ENCODE assay signal across 17 cellular contexts in the genomic region with DNA sequence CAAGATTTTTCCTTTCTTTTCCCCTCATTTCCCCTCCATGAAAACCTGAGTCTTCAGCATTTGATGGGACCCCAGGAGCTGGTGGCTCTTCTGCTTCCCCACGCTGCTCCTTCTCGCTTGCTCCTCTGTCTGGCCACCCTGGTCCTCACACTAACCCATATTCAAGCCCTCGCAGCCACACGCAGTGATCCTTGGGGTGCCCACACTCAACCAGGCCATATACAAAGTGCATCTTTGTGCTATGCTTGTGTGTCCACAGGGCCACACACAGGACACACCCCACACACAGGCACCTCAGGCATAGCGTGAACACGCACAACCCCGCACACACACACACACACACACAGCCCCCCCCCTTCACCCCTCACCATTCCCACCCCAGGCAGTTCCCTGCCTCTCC.
DNase-seq lines count a peak whose midpoint lies in the region; ATAC-seq and TF ChIP-seq lines count a peak whose summit lies in the region.
"Had no signal": no experiment of that assay in that cellular context is flagged by ENCODE, and none has a peak within 500 bp of the region (broad histone marks: within the 10 kb centered on the region; RNA-seq: fewer than 3 reads in every experiment).

No MANE protein-coding gene starts in this region.

- H3K9me2 ChIP-seq in MM.1S (replicated peaks; ENCODE audit: insufficient read depth, low read length) = no peaks in the 10 kb centered on the region

- intact Hi-C loops in spleen (cut with DNase I; ENCODE audit: low total_unique reads) = no loop called here

- H4K20me1 ChIP-seq in MM.1S (ENCODE audit: insufficient read depth, low read length) = no peaks in the 10 kb centered on the region

- no peak for DNase-seq in neuronal stem cell (ENCODE audit: low spot score)
- peak; percentile 37 for DNase-seq in spleen
- DNase-seq in MM.1S = no peak
- no peak for DNase-seq in NCI-H187 (lab: John Stamatoyannopoulos, UW)
- DNase-seq in hypothalamus (lab: John Stamatoyannopoulos, UW) = no peak
- DNase-seq: ACHN; BE2C; CD4-positive, CD25-positive, alpha-beta regulatory T cell; CD8-positive, alpha-beta memory T cell; COR-L47; DMS 273 treated with DMSO at 0.1 percent for 48 hours; DMS53; DND-41; EL; H9 had no signal

- H3K4me2 ChIP-seq in neuronal stem cell (ENCODE audit: insufficient read depth, low read length, poor library complexity, severe bottlenecking) (no peak overlapping the region), MM.1S (ENCODE audit: low read depth, low read length) (no peak overlapping the region)

- no peak overlapping the region for H3K14ac ChIP-seq in neuronal stem cell (ENCODE audit: low read length)

- H3K4me1 ChIP-seq in neuronal stem cell (ENCODE audit: control insufficient read depth in 2 of 2, insufficient read depth in 1 of 2, low read depth in 1 of 2, low read length in 2 of 2) = peaks cover 0 to 19% of the 10 kb centered on the region in 2 donors
- H3K4me1 ChIP-seq in spleen = no peaks in the 10 kb centered on the region
- no peaks in the 10 kb centered on the region for H3K4me1 ChIP-seq in MM.1S (ENCODE audit: low read length)

- H3K27me3 ChIP-seq in neuronal stem cell (ENCODE audit: control insufficient read depth in 3 of 3, insufficient read depth in 3 of 3, low read depth in 1 of 3, low read length in 3 of 3) (peaks cover 0 to 3% (median 0%) of the 10 kb centered on the region in 3 experiments), spleen (replicated peaks in 1 of 7) (peaks cover 0 to 27% (median 0%) of the 10 kb centered on the region in 7 donors), MM.1S (replicated peaks; ENCODE audit: insufficient read depth, low read length) (peaks cover 89% of the 10 kb centered on the region)
- H3K27me3 ChIP-seq: BE2C had no signal

- ATAC-seq in esophagus mucosa = peak; percentile 8
- ATAC-seq: GM12878 had no signal

- H3K9ac ChIP-seq in neuronal stem cell (ENCODE audit: low read depth, low read length, poor library complexity) (no peak overlapping the region), MM.1S (ENCODE audit: low read length) (no peak overlapping the region)

- H2BK120ac ChIP-seq in neuronal stem cell (ENCODE audit: low read depth, low read length) = no peak overlapping the region

- H2AK5ac ChIP-seq in neuronal stem cell (ENCODE audit: low read depth, low read length) = no peak overlapping the region

- no peak overlapping the region for H3K23ac ChIP-seq in neuronal stem cell (ENCODE audit: low read depth, low read length, poor library complexity)

- H3K27ac ChIP-seq in neuronal stem cell (replicated peaks; ENCODE audit: low read length) = no peak overlapping the region
- no peak overlapping the region for H3K27ac ChIP-seq in spleen
- H3K27ac ChIP-seq in MM.1S (ENCODE audit: low read length) = no peak overlapping the region

- TF ChIP-seq POLR2A in spleen (IDR thresholded peaks at IDR 0.05) = no peak

- no peak overlapping the region for H2BK12ac ChIP-seq in neuronal stem cell (ENCODE audit: low read length)

- peaks cover 0 to 4% of the 10 kb centered on the region in 2 donors for H3K9me3 ChIP-seq in neuronal stem cell (replicated peaks in 1 of 2; ENCODE audit: control insufficient read depth in 2 of 2, insufficient read depth in 1 of 2, low read depth in 1 of 2, low read length in 2 of 2)
- H3K9me3 ChIP-seq in spleen = no peaks in the 10 kb centered on the region
- H3K9me3 ChIP-seq in MM.1S (replicated peaks; ENCODE audit: insufficient read depth, low read length) = no peaks in the 10 kb centered on the region
- H3K9me3 ChIP-seq: BE2C had no signal

- no peak for TF ChIP-seq CTCF in spleen (IDR thresholded peaks at IDR 0.05 in 8 of 11, conservative IDR thresholded peaks at IDR 0.05 in 3 of 11)
- no peak for TF ChIP-seq CTCF in MM.1S (IDR thresholded peaks at IDR 0.05; ENCODE audit: low read length)

- H2BK5ac ChIP-seq in neuronal stem cell (ENCODE audit: low read length) = no peak overlapping the region

- H2BK15ac ChIP-seq in neuronal stem cell (ENCODE audit: low read length) = no peak overlapping the region

- H3K36me3 ChIP-seq in neuronal stem cell (replicated peaks in 1 of 2; ENCODE audit: control insufficient read depth in 2 of 2, insufficient read depth in 2 of 2, low read length in 2 of 2) (no peaks in the 10 kb centered on the region), spleen (no peaks in the 10 kb centered on the region), MM.1S (replicated peaks; ENCODE audit: insufficient read depth, low read length) (no peaks in the 10 kb centered on the region)
- H3K36me3 ChIP-seq: BE2C had no signal

- H3K18ac ChIP-seq in neuronal stem cell (ENCODE audit: low read length) = peak overlapping the region; percentile 21

- no peak overlapping the region for H4K91ac ChIP-seq in neuronal stem cell (ENCODE audit: low read depth, low read length, poor library complexity)

- H3K4ac ChIP-seq in neuronal stem cell (ENCODE audit: low read length) = no peak overlapping the region

- no peaks in the 10 kb centered on the region for H3K79me2 ChIP-seq in MM.1S (ENCODE audit: low read length)

- H3K4me3 ChIP-seq in neuronal stem cell (ENCODE audit: low read length in 2 of 2) (no peak overlapping the region), spleen (no peak overlapping the region), MM.1S (ENCODE audit: low read length) (no peak overlapping the region)
- H3K4me3 ChIP-seq: GM12878 had no signal

- H3K79me1 ChIP-seq in neuronal stem cell (ENCODE audit: low read depth, low read length) = no peaks in the 10 kb centered on the region

- H3F3A ChIP-seq in MM.1S (ENCODE audit: insufficient read depth, low read length) = no peaks in the 10 kb centered on the region

- no peak overlapping the region for H2AFZ ChIP-seq in neuronal stem cell (ENCODE audit: low read length)
- H2AFZ ChIP-seq in MM.1S (ENCODE audit: low read length) = no peak overlapping the region

- WGBS in neuronal stem cell (ENCODE audit: extremely low coverage in 2 of 2, insufficient read length in 2 of 2, insufficient replicate concordance in 1 of 2), 2 donors = no CpG with 5 or more reads among the region's 7 CpGs
- WGBS in spleen, 5 donors = 91 to 95% (median 94%) methylated on average over 6 to 7 of the region's 7 CpGs

- H4K8ac ChIP-seq in neuronal stem cell (ENCODE audit: low read depth, low read length) = no peak overlapping the region
